Comparison of ENCODE assay signal across 15 cellular contexts in the genomic region with DNA sequence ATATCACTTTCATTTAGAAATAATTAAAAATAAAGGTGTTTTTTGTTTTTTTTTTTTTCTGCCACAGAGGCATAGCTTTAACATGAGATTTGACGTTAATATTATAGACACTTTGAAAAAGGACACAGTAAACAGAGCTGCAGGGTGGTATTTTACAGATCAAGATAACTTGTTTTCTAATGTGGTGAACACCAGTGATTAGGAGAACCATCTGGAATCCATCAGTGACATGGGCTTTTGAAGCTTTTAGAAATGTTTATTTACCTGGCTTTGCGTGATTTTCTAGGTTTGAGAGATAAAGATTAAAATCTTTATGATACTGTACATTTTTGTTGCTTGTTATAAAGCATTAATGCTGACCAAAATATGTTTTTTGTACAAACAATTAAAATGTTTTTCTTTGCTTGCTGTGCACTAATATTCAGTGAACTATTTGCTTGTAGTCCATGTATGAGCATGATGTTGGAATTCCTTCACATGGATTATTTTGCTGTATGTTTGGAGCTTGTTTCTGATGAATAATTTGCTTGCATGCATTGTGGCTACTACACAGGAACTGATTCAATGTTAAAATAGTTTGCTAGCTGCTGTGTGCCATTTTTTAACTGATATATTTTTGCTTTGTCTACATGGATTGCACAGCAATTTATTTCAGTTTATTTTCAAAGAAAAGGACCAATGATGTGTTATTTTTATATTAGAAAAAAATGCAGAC.
DNase-seq lines count a peak whose midpoint lies in the region; ATAC-seq and TF ChIP-seq lines count a peak whose summit lies in the region.
"Had no signal": no experiment of that assay in that cellular context is flagged by ENCODE, and none has a peak within 500 bp of the region (broad histone marks: within the 10 kb centered on the region; RNA-seq: fewer than 3 reads in every experiment).

No MANE protein-coding gene starts in this region.

- H3F3A ChIP-seq in GM23248 (ENCODE audit: insufficient read depth): no peaks in the 10 kb centered on the region

- H3K4me3 ChIP-seq in AG04450 (ENCODE audit: low read depth, low read length) (no peak overlapping the region), GM23248 (no peak overlapping the region), thyroid gland (replicated peaks in 1 of 3) (no peak overlapping the region)
- H3K4me3 ChIP-seq: BLaER1 treated with 17β-estradiol and CSF1 and Interleukin-3, amounts not matched to agents 10 nM and 100 nM had no signal

- H4K20me1 ChIP-seq in GM23248 (ENCODE audit: insufficient read depth): no peaks in the 10 kb centered on the region

- H3K9ac ChIP-seq in GM23248: no peak overlapping the region
- H3K9ac ChIP-seq: BLaER1 treated with 17β-estradiol and CSF1 and Interleukin-3, amounts not matched to agents 10 nM and 100 nM had no signal

- no peak for TF ChIP-seq CTCF in AG04450 (IDR thresholded peaks at IDR 0.05; ENCODE audit: low read depth, low read length)
- TF ChIP-seq CTCF in thyroid gland (IDR thresholded peaks at IDR 0.05): no peak

- intact Hi-C loops in thyroid gland (cut with DNase I): no loop called here

- H3K36me3 ChIP-seq in GM23248 (ENCODE audit: low read depth) (no peaks in the 10 kb centered on the region), thyroid gland (no peaks in the 10 kb centered on the region)
- H3K36me3 ChIP-seq: BLaER1 treated with 17β-estradiol and CSF1 and Interleukin-3, amounts not matched to agents 10 nM and 100 nM had no signal

- POLR2A ChIA-PET in AG04450 (lab: Yijun Ruan, JAX): interaction anchor here (0.7 kb wide), 1 partner anchor 130 kb away, joined by 4 read pairs; no protein-coding TSS in a partner anchor

- H3K4me1 ChIP-seq in GM23248 (ENCODE audit: insufficient read depth) (no peaks in the 10 kb centered on the region), thyroid gland (peaks cover 0 to 5% of the 10 kb centered on the region in 2 donors)

- no peak overlapping the region for H3K4me2 ChIP-seq in GM23248 (ENCODE audit: unreplicated experiment)
- H3K4me2 ChIP-seq: BLaER1 treated with 17β-estradiol and CSF1 and Interleukin-3, amounts not matched to agents 10 nM and 100 nM had no signal

- no peak overlapping the region for H3K27ac ChIP-seq in AG04450 (ENCODE audit: low read depth, low read length)
- no peak overlapping the region for H3K27ac ChIP-seq in GM23248
- H3K27ac ChIP-seq in thyroid gland: no peak overlapping the region
- H3K27ac ChIP-seq: BLaER1 treated with 17β-estradiol and CSF1 and Interleukin-3, amounts not matched to agents 10 nM and 100 nM had no signal

- no peaks in the 10 kb centered on the region for H3K9me3 ChIP-seq in AG04450 (ENCODE audit: control insufficient read depth, insufficient read depth, low read length)
- no peaks in the 10 kb centered on the region for H3K9me3 ChIP-seq in GM23248 (ENCODE audit: low read depth)
- H3K9me3 ChIP-seq in thyroid gland: no peaks in the 10 kb centered on the region
- H3K9me3 ChIP-seq: BLaER1 treated with 17β-estradiol and CSF1 and Interleukin-3, amounts not matched to agents 10 nM and 100 nM had no signal

- no peak for TF ChIP-seq POLR2A in thyroid gland (IDR thresholded peaks at IDR 0.05)

- H2AFZ ChIP-seq in GM23248: no peak overlapping the region

- in situ Hi-C loops in GM23248 (cut with MboI): no loop called here

- DNase-seq in AG04450 (ENCODE audit: low read depth, low spot score) (peak; percentile 8), GM23248 (peak; percentile 26), amniotic epithelial cell (ENCODE audit: low read depth) (peak; percentile 59), hepatic stellate cell (ENCODE audit: low spot score) (peak; percentile 22), NCI-H82 (lab: John Stamatoyannopoulos, UW) (no peak), thyroid gland (no peak), occipital lobe (lab: John Stamatoyannopoulos, UW) (no peak)
- DNase-seq: H9, MV-4-11, NCI-H1436, NCI-H2227 treated with DMSO at 0.1 percent for 48 hours, NCI-H526, RPMI8226 had no signal

- no peaks in the 10 kb centered on the region for H3K79me2 ChIP-seq in GM23248 (ENCODE audit: insufficient read depth)

- 37 to 47% methylated on average over 2 of the region's 2 CpGs for WGBS in GM23248 (ENCODE audit: low coverage in 1 of 2, low lambda C conversion rate in 2 of 2, missing lambda C conversion rate in 2 of 2), 2 experiments
- WGBS in thyroid gland, 2 donors: 82 to 83% methylated on average over 2 of the region's 2 CpGs

- H3K27me3 ChIP-seq in AG04450 (ENCODE audit: control insufficient read depth, insufficient read depth, low read length) (no peaks in the 10 kb centered on the region), GM23248 (replicated peaks; ENCODE audit: insufficient read depth) (peaks cover 10% of the 10 kb centered on the region), thyroid gland (no peaks in the 10 kb centered on the region)
- H3K27me3 ChIP-seq: BLaER1 treated with 17β-estradiol and CSF1 and Interleukin-3, amounts not matched to agents 10 nM and 100 nM had no signal

- H3K9me2 ChIP-seq in GM23248 (ENCODE audit: insufficient read depth): no peaks in the 10 kb centered on the region

- no peak for ATAC-seq in GM18502 (IDR thresholded peaks at IDR 0.05; ENCODE audit: poor library complexity, unreplicated experiment)

- CTCF ChIA-PET in AG04450 (lab: Charles Lee): interaction anchor here (0.6 to 1.7 kb wide), 4 partner anchors 9 to 280 kb away, joined by 3 to 9 read pairs (median 4); no protein-coding TSS in a partner anchor

Comparison
In these comparisons a context has a peak if more than half of its experiments do, and no peak if none do; other contexts are left out.
1. DNase-seq: peak in AG04450 (single experiment), GM23248 (single experiment), amniotic epithelial cell (single experiment) and hepatic stellate cell (single experiment); none in NCI-H82 (single experiment), thyroid gland (0 of 2) and occipital lobe (single experiment).